21 cellular contexts compared by ENCODE assay signal in the genomic region with DNA sequence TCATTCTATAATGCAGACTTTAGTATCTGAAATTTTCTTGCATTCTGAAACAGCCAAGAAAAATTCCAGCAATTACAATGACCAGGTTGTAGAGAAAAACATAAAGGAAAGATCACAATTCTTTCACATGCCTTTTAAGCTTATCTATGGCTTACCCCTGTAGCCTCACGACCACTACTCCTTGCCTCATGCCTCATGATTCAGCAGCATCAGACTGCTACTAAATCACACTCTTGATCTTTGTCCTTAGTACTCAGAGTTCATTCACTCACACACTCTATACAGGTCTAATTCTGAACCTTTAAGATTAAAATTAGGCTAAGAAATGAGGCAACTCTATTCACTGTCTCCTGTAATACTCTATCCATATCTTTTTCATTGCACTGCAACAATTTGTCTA.
"Had no signal": no experiment of that assay in that cellular context is flagged by ENCODE, and none has a peak within 500 bp of the region (broad histone marks: within the 10 kb centered on the region; RNA-seq: fewer than 3 reads in every experiment).

No MANE protein-coding gene starts in this region.

- DNase-seq: activated B cell treated with CpG ODN at 0.5 μM for 24 hours; activated CD4-positive, alpha-beta T cell treated with anti-CD3 and anti-CD28 coated beads for 4 hours; activated CD8-positive, alpha-beta memory T cell treated with anti-CD3 and anti-CD28 coated beads, Interleukin-2, amount 50 U/mL, for 48 hours; activated effector memory CD4-positive, alpha-beta T cell treated with anti-CD3 and anti-CD28 coated beads, Interleukin-2, amount 50 U/mL, for 16 hours; activated T-cell treated with anti-CD3 and anti-CD28 coated beads, Interleukin-2, amount 50 U/mL, for 48 hours; erythroblast; foreskin keratinocyte; left lung; naive thymus-derived CD4-positive, alpha-beta T cell; posterior cingulate gyrus; sigmoid colon; spleen; stimulated activated CD4-positive, alpha-beta T cell treated with anti-CD3 and anti-CD28 coated beads, Interleukin-4, amount 100 ng/mL, for 1 hour; stimulated activated naive CD4-positive, alpha-beta T cell; testis; trophoblast cell; uterus had no signal

- FAIRE-seq: endometrium had no signal

- H3K4me2 ChIP-seq: neural progenitor cell had no signal

- H3K36me3 Mint-ChIP-seq: activated naive CD8-positive, alpha-beta T cell; neural progenitor cell had no signal

- H3K4me3 ChIP-seq: cardiac muscle cell, left lung, neural progenitor cell, sigmoid colon, spleen, testis, uterus had no signal

- ATAC-seq: foreskin keratinocyte; left lung; naive thymus-derived CD4-positive, alpha-beta T cell had no signal

- H3K4me3 Mint-ChIP-seq: activated B cell treated with CpG ODN at 0.5 μM for 24 hours; activated naive CD8-positive, alpha-beta T cell; neural progenitor cell had no signal

- H3K27ac Mint-ChIP-seq: activated B cell treated with CpG ODN at 0.5 μM for 24 hours, neural progenitor cell had no signal

- H3K27me3 Mint-ChIP-seq: activated naive CD8-positive, alpha-beta T cell; naive thymus-derived CD4-positive, alpha-beta T cell had no signal

- H3K4me1 ChIP-seq: foreskin keratinocyte, left lung, sigmoid colon, testis, uterus had no signal

- H3K27ac ChIP-seq: foreskin keratinocyte, left lung, neural progenitor cell, sigmoid colon, spleen, testis, uterus had no signal

- H3K36me3 ChIP-seq: cardiac muscle cell, left lung, neural progenitor cell, sigmoid colon, spleen, uterus had no signal

- H3K9me3 Mint-ChIP-seq: activated B cell treated with CpG ODN at 0.5 μM for 24 hours, neural progenitor cell had no signal

- H3K4me1 Mint-ChIP-seq: activated B cell treated with CpG ODN at 0.5 μM for 24 hours had no signal

- H2AFZ ChIP-seq: neural progenitor cell had no signal

- H3K9me3 ChIP-seq: left lung, sigmoid colon, spleen, testis, uterus had no signal

- H3K27me3 ChIP-seq: cardiac muscle cell, foreskin keratinocyte, left lung, neural progenitor cell, sigmoid colon, testis had no signal

- H3K9ac ChIP-seq: neural progenitor cell had no signal
